In genomic region chr19:14027856-14028450, GRCh38 we compare ENCODE assay signal across 1 cellular context.
TF ChIP-seq lines count a peak whose summit lies in the region.

A gene with protein sequence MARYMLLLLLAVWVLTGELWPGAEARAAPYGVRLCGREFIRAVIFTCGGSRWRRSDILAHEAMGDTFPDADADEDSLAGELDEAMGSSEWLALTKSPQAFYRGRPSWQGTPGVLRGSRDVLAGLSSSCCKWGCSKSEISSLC (plus strand): TSS chr19:14028148. CDS start chr19:14028205, 57 bp downstream.

TF ChIP-seq in H1, 55 proteins besides CTCF, POLR2A, EP300 and RAD21:
- no peak for TF ChIP-seq EGR1 (IDR thresholded peaks at IDR 0.05; ENCODE audit: borderline replicate concordance, low read depth, low read length)
- no peak for TF ChIP-seq RXRA (IDR thresholded peaks at IDR 0.05; ENCODE audit: insufficient read depth, low read depth, low read length)
- no peak for TF ChIP-seq KDM1A (IDR thresholded peaks at IDR 0.05; ENCODE audit: borderline replicate concordance, low read length)
- TF ChIP-seq RNF2 (IDR thresholded peaks at IDR 0.05; ENCODE audit: borderline replicate concordance, low read depth, low read length, missing control alignments, poor library complexity, severe bottlenecking), result no peak
- TF ChIP-seq TCF12 (IDR thresholded peaks at IDR 0.05; ENCODE audit: low read depth, low read length), result no peak
- TF ChIP-seq, protein P1, sequence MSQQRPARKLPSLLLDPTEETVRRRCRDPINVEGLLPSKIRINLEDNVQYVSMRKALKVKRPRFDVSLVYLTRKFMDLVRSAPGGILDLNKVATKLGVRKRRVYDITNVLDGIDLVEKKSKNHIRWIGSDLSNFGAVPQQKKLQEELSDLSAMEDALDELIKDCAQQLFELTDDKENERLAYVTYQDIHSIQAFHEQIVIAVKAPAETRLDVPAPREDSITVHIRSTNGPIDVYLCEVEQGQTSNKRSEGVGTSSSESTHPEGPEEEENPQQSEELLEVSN (IDR thresholded peaks at IDR 0.05), result no peak
- TF ChIP-seq HDAC6 (IDR thresholded peaks at IDR 0.05; ENCODE audit: low read depth, low read length), result no peak
- no peak for TF ChIP-seq CBX8 (IDR thresholded peaks at IDR 0.05; ENCODE audit: borderline replicate concordance, low read depth, low read length)
- no peak for TF ChIP-seq JUND (IDR thresholded peaks at IDR 0.05; ENCODE audit: low read length)
